15 cellular contexts compared by ENCODE assay signal in the genomic region with DNA sequence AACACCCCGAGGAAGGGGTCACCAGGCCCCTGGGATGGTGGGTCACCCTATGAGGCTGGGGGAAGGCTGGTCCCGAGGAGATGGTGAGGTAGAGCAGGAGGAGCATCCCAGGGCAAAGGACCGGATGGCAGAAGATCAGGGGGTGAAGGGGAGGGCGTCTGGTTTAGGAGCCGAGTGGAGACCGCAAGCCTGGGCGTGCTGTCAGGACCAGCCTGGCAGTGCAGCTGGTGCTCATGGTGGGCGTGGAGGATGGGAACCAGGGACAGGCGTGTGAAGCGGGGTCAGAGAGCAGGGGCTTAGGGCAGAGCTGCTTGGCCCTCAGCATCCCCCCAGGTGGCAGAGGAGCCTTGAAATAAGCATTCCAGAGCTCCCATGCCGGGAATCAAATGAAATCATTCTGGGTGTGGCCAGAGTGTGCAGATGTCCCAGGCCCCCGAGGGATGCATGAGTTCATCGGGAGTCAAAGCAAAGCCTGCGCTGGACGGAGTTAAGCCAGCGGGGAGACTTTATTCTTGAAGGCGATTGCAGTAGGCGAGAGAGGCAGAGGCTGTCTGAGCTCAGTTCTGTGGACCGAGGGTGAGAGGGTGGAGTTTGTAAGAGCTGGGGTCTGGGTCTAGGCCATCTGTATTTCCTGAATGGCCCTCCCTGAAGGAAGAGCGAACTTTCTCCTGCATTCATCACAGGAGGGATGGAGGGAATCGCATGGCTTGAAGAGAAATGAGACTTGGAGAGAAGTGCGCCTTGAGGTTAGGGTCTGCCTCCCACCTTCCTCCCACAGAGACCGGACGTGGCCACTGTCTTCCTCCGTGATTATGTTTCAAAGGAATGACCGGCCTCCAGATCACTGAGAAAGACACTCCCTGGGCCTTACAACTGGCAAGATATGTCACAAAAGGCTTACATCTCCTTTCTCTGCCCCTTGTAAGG. TPM values are rescaled to one million over a fixed set of nuclear protein-coding genes. Genes with fewer than 3 reads are reported as not detected.
DNase-seq lines count a peak whose midpoint lies in the region; ATAC-seq and TF ChIP-seq lines count a peak whose summit lies in the region.
"Had no signal": no experiment of that assay in that cellular context is flagged by ENCODE, and none has a peak within 500 bp of the region (broad histone marks: within the 10 kb centered on the region; RNA-seq: fewer than 3 reads in every experiment).

No MANE protein-coding gene starts in this region.

- H3K36me3 Mint-ChIP-seq in stimulated activated naive B cell treated with anti-CD40 and anti-IgM and Interleukin-4, amounts not matched to agents 10 μg/mL and 1 μg/mL and 100 μg/mL, for 72 hours: no peaks in the 10 kb centered on the region

- H3K27ac ChIP-seq in right cardiac atrium (ENCODE audit: low read length) (no peak overlapping the region), A673 (ENCODE audit: low read depth, low read length, poor library complexity, severe bottlenecking) (no peak overlapping the region)
- H3K27ac ChIP-seq: left lung, parathyroid adenoma, SK-N-MC had no signal

- H3K27me3 Mint-ChIP-seq in stimulated activated naive B cell treated with anti-CD40 and anti-IgM and Interleukin-4, amounts not matched to agents 10 μg/mL and 1 μg/mL and 100 μg/mL, for 72 hours: peaks cover 21 to 30% of the 10 kb centered on the region in 2 donors

- WGBS in right cardiac atrium: 63% methylated on average over 26 of the region's 26 CpGs

- H3K4me3 ChIP-seq in cardiac fibroblast (replicated peaks in 1 of 2; ENCODE audit: low read depth in 2 of 2, low read length in 2 of 2) (no peak overlapping the region), right cardiac atrium (ENCODE audit: low read length) (no peak overlapping the region), skeletal muscle cell (ENCODE audit: low read depth, low read length) (no peak overlapping the region), A673 (ENCODE audit: low read depth, low read length, poor library complexity, severe bottlenecking) (no peak overlapping the region)
- H3K4me3 ChIP-seq: left lung, SK-N-MC had no signal

- H3K9me3 ChIP-seq in right cardiac atrium (ENCODE audit: control insufficient read depth, low read length) (no peaks in the 10 kb centered on the region), A673 (ENCODE audit: low read depth, low read length, poor library complexity, severe bottlenecking) (no peaks in the 10 kb centered on the region)
- H3K9me3 ChIP-seq: left lung had no signal

- H3K27me3 ChIP-seq in right cardiac atrium (ENCODE audit: control insufficient read depth, insufficient read depth) (no peaks in the 10 kb centered on the region), A673 (replicated peaks; ENCODE audit: insufficient read depth, low read depth, low read length, poor library complexity) (peaks cover 3% of the 10 kb centered on the region)

- no peak for TF ChIP-seq CTCF in cardiac fibroblast (IDR thresholded peaks at IDR 0.05; ENCODE audit: low read depth, low read length)
- no peak for TF ChIP-seq CTCF in A673 (conservative IDR thresholded peaks at IDR 0.05; ENCODE audit: low read depth, low read length)

- POLR2A ChIA-PET in A673 (lab: Charles Lee; ENCODE audit: low non-redundant PET): no interaction called here

- H3K4me1 ChIP-seq in right cardiac atrium (ENCODE audit: control insufficient read depth, insufficient read depth, low read length) (no peaks in the 10 kb centered on the region), A673 (ENCODE audit: insufficient read depth, low read length, poor library complexity, severe bottlenecking) (no peaks in the 10 kb centered on the region)
- H3K4me1 ChIP-seq: parathyroid adenoma had no signal

- H3K4me3 Mint-ChIP-seq in stimulated activated naive B cell treated with anti-CD40 and anti-IgM and Interleukin-4, amounts not matched to agents 10 μg/mL and 1 μg/mL and 100 μg/mL, for 72 hours: no peak overlapping the region
- H3K4me3 Mint-ChIP-seq: CD4-positive, alpha-beta T cell; stimulated activated naive CD8-positive, alpha-beta T cell treated with anti-CD3 and anti-CD28 coated beads, Interleukin-15, Interleukin-2, amounts not matched to agents 100 ng/mL and 50 ng/mL, for 24 hours had no signal

- no TSS peak for BruUV-seq in A673 (replicated peaks; lab: Mats Ljungman, UMichigan)

- ATAC-seq in right cardiac atrium (peak; percentile 67 to 78), HG02981 (IDR thresholded peaks at IDR 0.05; ENCODE audit: unreplicated experiment) (no peak)
- ATAC-seq in stimulated activated naive B cell treated with anti-CD40 and anti-IgM and Interleukin-4, amounts not matched to agents 10 μg/mL and 1 μg/mL and 100 μg/mL, for 72 hours (replicated peaks): no peak
- ATAC-seq: left lung had no signal

- no peak overlapping the region for H3K27ac Mint-ChIP-seq in stimulated activated naive B cell treated with anti-CD40 and anti-IgM and Interleukin-4, amounts not matched to agents 10 μg/mL and 1 μg/mL and 100 μg/mL, for 72 hours
- H3K27ac Mint-ChIP-seq: CD4-positive, alpha-beta T cell; stimulated activated naive CD8-positive, alpha-beta T cell treated with anti-CD3 and anti-CD28 coated beads, Interleukin-15, Interleukin-2, amounts not matched to agents 100 ng/mL and 50 ng/mL, for 24 hours had no signal

- intact Hi-C loops in right cardiac atrium (cut with DNase I) (no loop called here), A673 (cut with micrococcal nuclease; ENCODE audit: unreplicated experiment) (no loop called here)

- no peaks in the 10 kb centered on the region for H3K9me3 Mint-ChIP-seq in stimulated activated naive B cell treated with anti-CD40 and anti-IgM and Interleukin-4, amounts not matched to agents 10 μg/mL and 1 μg/mL and 100 μg/mL, for 72 hours
- H3K9me3 Mint-ChIP-seq: CD4-positive, alpha-beta T cell; stimulated activated naive CD8-positive, alpha-beta T cell treated with anti-CD3 and anti-CD28 coated beads, Interleukin-15, Interleukin-2, amounts not matched to agents 100 ng/mL and 50 ng/mL, for 24 hours had no signal

- CTCF ChIA-PET in A673 (lab: Charles Lee): no interaction called here

- H3K4me1 Mint-ChIP-seq in stimulated activated naive B cell treated with anti-CD40 and anti-IgM and Interleukin-4, amounts not matched to agents 10 μg/mL and 1 μg/mL and 100 μg/mL, for 72 hours: peaks cover 9 to 20% of the 10 kb centered on the region in 2 donors

- H3K36me3 ChIP-seq in A673 (ENCODE audit: insufficient read depth, low read length, poor library complexity, severe bottlenecking): no peaks in the 10 kb centered on the region
- H3K36me3 ChIP-seq: left lung had no signal

- DNase-seq in GM04503 (ENCODE audit: low read depth) (peak; percentile 7), cardiac fibroblast (ENCODE audit: low read depth in 2 of 2) (peak; percentile 29 to 74), right cardiac atrium (peak in 2 of 3 donors; percentile 73 to 81), skeletal muscle cell (ENCODE audit: low read depth) (peak; percentile 32), A673 (ENCODE audit: low spot score) (no peak), NOMO-1 treated with DMSO at 0.1 percent for 48 hours (lab: John Stamatoyannopoulos, UW; ENCODE audit: unreplicated experiment) (no peak)
- no peak for DNase-seq in stimulated activated naive B cell treated with anti-CD40 and anti-IgM and Interleukin-4, amounts not matched to agents 10 μg/mL and 1 μg/mL and 100 μg/mL, for 72 hours
- DNase-seq: CD4-positive, alpha-beta T cell; left lung; NCI-H2081; NK-92 treated with Interleukin-12 subunit alpha and Interleukin-12 subunit beta, amount 100 ng/mL, for 24 hours had no signal

RNA-seq across cellular contexts. Expression of a gene that starts 33.2 kb away (rescaled TPM):
- total RNA-seq in right cardiac atrium (10 to 100 TPM; 14.6 to 26.4 (median 19.6) TPM), A673 (2021) (0.09 TPM in 1 of 2 replicates, not detected in the other)
- polyA plus RNA-seq in right cardiac atrium: 10.5 TPM

Comparison
In these comparisons a context has a peak if more than half of its experiments do, and no peak if none do; other contexts are left out.
1. DNase-seq: peak in GM04503 (single experiment), cardiac fibroblast (2 of 2), right cardiac atrium (2 of 3) and skeletal muscle cell (single experiment); none in A673 (single experiment), stimulated activated naive B cell treated with anti-CD40 and anti-IgM and Interleukin-4, amounts not matched to agents 10 μg/mL and 1 μg/mL and 100 μg/mL, for 72 hours (single experiment) and NOMO-1 treated with DMSO at 0.1 percent for 48 hours (single experiment).
2. ATAC-seq: peak in right cardiac atrium (2 of 2); none in HG02981 (single experiment) and stimulated activated naive B cell treated with anti-CD40 and anti-IgM and Interleukin-4, amounts not matched to agents 10 μg/mL and 1 μg/mL and 100 μg/mL, for 72 hours (0 of 2).
3. RNA of a gene that starts 33.2 kb away (total RNA-seq): 14.6 to 26.4 TPM in right cardiac atrium; 0.09 TPM in A673; every median in the first group is over 10 times any median in the second.